In genomic region chr12:18243238-18243637, GRCh38 we compare ENCODE assay signal across 30 cellular contexts. TPM values are rescaled to one million over a fixed set of nuclear protein-coding genes. Genes with fewer than 3 reads are reported as not detected.
"Had no signal": no experiment of that assay in that cellular context is flagged by ENCODE, and none has a peak within 500 bp of the region (broad histone marks: within the 10 kb centered on the region; RNA-seq: fewer than 3 reads in every experiment).

No MANE protein-coding gene starts in this region.

- H3K36me3 Mint-ChIP-seq: natural killer cell; stimulated activated memory B cell treated with anti-CD40 and anti-IgM and Interleukin-4, amounts not matched to agents 10 μg/mL and 1 μg/mL and 100 μg/mL, for 72 hours had no signal

- ATAC-seq: esophagus mucosa; gastroesophageal sphincter; heart left ventricle; natural killer cell; stimulated activated memory B cell treated with anti-CD40 and anti-IgM and Interleukin-4, amounts not matched to agents 10 μg/mL and 1 μg/mL and 100 μg/mL, for 72 hours; stimulated activated naive CD8-positive, alpha-beta T cell treated with anti-CD3 and anti-CD28 coated beads, Interleukin-15, Interleukin-2, amounts not matched to agents 100 U/mL and 50 U/mL, for 24 hours had no signal

- DNase-seq: effector CD8-positive, alpha-beta T cell; endodermal cell; foreskin fibroblast; heart left ventricle; hippocampal formation; islet precursor cell; mammary epithelial cell; midbrain; natural killer cell; occipital lobe; ovary; sigmoid colon; spleen; stimulated activated CD4-positive, alpha-beta T cell treated with anti-CD3 and anti-CD28 coated beads, Interleukin-4, amount 100 ng/mL, for 4 hours; stimulated activated naive CD8-positive, alpha-beta T cell treated with anti-CD3 and anti-CD28 coated beads, Interleukin-15, Interleukin-2, amounts not matched to agents 100 U/mL and 50 U/mL, for 24 hours; upper lobe of left lung had no signal

- H3K27ac ChIP-seq: epithelial cell of prostate, gastroesophageal sphincter, heart left ventricle, ovary, prostate gland, right atrium auricular region, sigmoid colon, spleen, thoracic aorta, tibial nerve, upper lobe of left lung had no signal

- H3K9me3 ChIP-seq: colonic mucosa, gastroesophageal sphincter, heart left ventricle, ovary, prostate gland, right atrium auricular region, sigmoid colon, spleen, thoracic aorta, tibial nerve, upper lobe of left lung had no signal

- FAIRE-seq: urothelium cell line had no signal

- H3K4me3 Mint-ChIP-seq: central memory CD8-positive, alpha-beta T cell; dendritic cell treated with granulocyte-macrophage colony-stimulating factor and Interleukin-4, amounts not matched to agents 40 ng/mL and 50 ng/mL, for 4 days; natural killer cell; stimulated activated memory B cell treated with anti-CD40 and anti-IgM and Interleukin-4, amounts not matched to agents 10 μg/mL and 1 μg/mL and 100 μg/mL, for 72 hours had no signal

- H3K27ac Mint-ChIP-seq: dendritic cell treated with granulocyte-macrophage colony-stimulating factor and Interleukin-4, amounts not matched to agents 40 ng/mL and 50 ng/mL, for 4 days; natural killer cell; stimulated activated memory B cell treated with anti-CD40 and anti-IgM and Interleukin-4, amounts not matched to agents 10 μg/mL and 1 μg/mL and 100 μg/mL, for 72 hours had no signal

- H3K4me1 ChIP-seq: colonic mucosa, gastroesophageal sphincter, heart left ventricle, prostate gland, right atrium auricular region, sigmoid colon, spleen, tibial nerve, upper lobe of left lung had no signal

- H3K9me3 Mint-ChIP-seq: central memory CD8-positive, alpha-beta T cell; dendritic cell treated with granulocyte-macrophage colony-stimulating factor and Interleukin-4, amounts not matched to agents 40 ng/mL and 50 ng/mL, for 4 days; stimulated activated memory B cell treated with anti-CD40 and anti-IgM and Interleukin-4, amounts not matched to agents 10 μg/mL and 1 μg/mL and 100 μg/mL, for 72 hours had no signal

- H3K4me3 ChIP-seq: colonic mucosa, gastroesophageal sphincter, heart left ventricle, ovary, prostate gland, right atrium auricular region, sigmoid colon, spleen, thoracic aorta, tibial nerve, upper lobe of left lung had no signal

- H3K27me3 Mint-ChIP-seq: central memory CD8-positive, alpha-beta T cell; dendritic cell treated with granulocyte-macrophage colony-stimulating factor and Interleukin-4, amounts not matched to agents 40 ng/mL and 50 ng/mL, for 4 days; stimulated activated memory B cell treated with anti-CD40 and anti-IgM and Interleukin-4, amounts not matched to agents 10 μg/mL and 1 μg/mL and 100 μg/mL, for 72 hours had no signal

- H3K36me3 ChIP-seq: colonic mucosa, gastroesophageal sphincter, heart left ventricle, ovary, prostate gland, right atrium auricular region, sigmoid colon, spleen, thoracic aorta, tibial nerve, upper lobe of left lung had no signal

- H3K4me1 Mint-ChIP-seq: central memory CD8-positive, alpha-beta T cell; natural killer cell; stimulated activated memory B cell treated with anti-CD40 and anti-IgM and Interleukin-4, amounts not matched to agents 10 μg/mL and 1 μg/mL and 100 μg/mL, for 72 hours had no signal

- H3K27me3 ChIP-seq: colonic mucosa, gastroesophageal sphincter, heart left ventricle, ovary, right atrium auricular region, sigmoid colon, spleen, tibial nerve, upper lobe of left lung had no signal

RNA-seq across cellular contexts. Expression of gene PIK3C2G, which starts 18.1 kb away (rescaled TPM):
- total RNA-seq: chondrocyte, endodermal cell, heart left ventricle, natural killer cell, right atrium auricular region, spleen, thoracic aorta had no signal
- polyA plus RNA-seq: heart left ventricle, neural cell, spleen had no signal
